In genomic region chr10:14563359-14563758, GRCh38 we compare ENCODE assay signal across 1 cellular context.
TF ChIP-seq lines count a peak whose summit lies in the region.

No MANE protein-coding gene starts in this region.

TF ChIP-seq in GM12878, 131 proteins besides CTCF, POLR2A, EP300 and RAD21 (continued from another document):
- TF ChIP-seq, protein P1, sequence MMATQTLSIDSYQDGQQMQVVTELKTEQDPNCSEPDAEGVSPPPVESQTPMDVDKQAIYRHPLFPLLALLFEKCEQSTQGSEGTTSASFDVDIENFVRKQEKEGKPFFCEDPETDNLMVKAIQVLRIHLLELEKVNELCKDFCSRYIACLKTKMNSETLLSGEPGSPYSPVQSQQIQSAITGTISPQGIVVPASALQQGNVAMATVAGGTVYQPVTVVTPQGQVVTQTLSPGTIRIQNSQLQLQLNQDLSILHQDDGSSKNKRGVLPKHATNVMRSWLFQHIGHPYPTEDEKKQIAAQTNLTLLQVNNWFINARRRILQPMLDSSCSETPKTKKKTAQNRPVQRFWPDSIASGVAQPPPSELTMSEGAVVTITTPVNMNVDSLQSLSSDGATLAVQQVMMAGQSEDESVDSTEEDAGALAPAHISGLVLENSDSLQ (IDR thresholded peaks at IDR 0.05) = no peak
- TF ChIP-seq ELK1 (IDR thresholded peaks at IDR 0.05; ENCODE audit: low read depth, low read length) (no peak), CREM (IDR thresholded peaks at IDR 0.05; ENCODE audit: low read depth) (peak; percentile 26; the same call in 1 of the 2 replicates), ZZZ3 (IDR thresholded peaks at IDR 0.05; ENCODE audit: control insufficient read depth, insufficient read length, low read depth) (no peak)
TF ChIP-seq in GM12878: peak in this region for 1.
